In genomic region chr12:104741072-104741471, GRCh38 we compare ENCODE assay signal across 8 cellular contexts.
DNase-seq lines count a peak whose midpoint lies in the region; ATAC-seq and TF ChIP-seq lines count a peak whose summit lies in the region.

No MANE protein-coding gene starts in this region.

- H2AFZ ChIP-seq in PC-3 (ENCODE audit: low read length), result no peak overlapping the region

- DNase-seq in left lung (no peak), PC-3 (no peak)
- DNase-seq in central memory CD4-positive, alpha-beta T cell, result no peak
- no peak for DNase-seq in activated CD8-positive, alpha-beta memory T cell treated with anti-CD3 and anti-CD28 coated beads, Interleukin-2, amount 50 U/mL, for 4 hours

- TF ChIP-seq CTCF in DOHH2 (IDR thresholded peaks at IDR 0.05; ENCODE audit: low read depth, low read length, poor library complexity, severe bottlenecking) (no peak), left lung (IDR thresholded peaks at IDR 0.05) (no peak), PC-3 (conservative IDR thresholded peaks at IDR 0.05; ENCODE audit: low read depth, low read length) (no peak)

- POLR2A ChIA-PET in PC-3 (lab: Charles Lee; ENCODE audit: unreplicated experiment), result no interaction called here

- CTCF ChIA-PET in PC-3 (lab: Charles Lee), result no interaction called here

- H3K27ac ChIP-seq in DOHH2 (ENCODE audit: low read depth, low read length) (no peak overlapping the region), left lung (peak overlapping the region in 1 of 2 donors; percentile 53), PC-3 (ENCODE audit: low read length) (no peak overlapping the region)

- H3K4me1 ChIP-seq in DOHH2 (ENCODE audit: control insufficient read depth, low read length) (peaks cover 32% of the 10 kb centered on the region), left lung (peaks cover 18 to 45% of the 10 kb centered on the region in 2 donors), PC-3 (ENCODE audit: insufficient read depth, low read length) (no peaks in the 10 kb centered on the region)

- H3K4me2 ChIP-seq in DOHH2 (ENCODE audit: low read length), result peak overlapping the region; percentile 30
- H3K4me2 ChIP-seq in PC-3 (ENCODE audit: low read length), result no peak overlapping the region

- peak; percentile 35 for ATAC-seq in GM21367 (IDR thresholded peaks at IDR 0.05; ENCODE audit: unreplicated experiment)
- peak; percentile 27 for ATAC-seq in HG03354 (IDR thresholded peaks at IDR 0.05; ENCODE audit: poor library complexity, severe bottlenecking, unreplicated experiment)
- ATAC-seq in left lung, result peak; percentile 8
- ATAC-seq in GM21360 (IDR thresholded peaks at IDR 0.05; ENCODE audit: unreplicated experiment), result no peak
- ATAC-seq in PC-3, result no peak

- H3K4me3 ChIP-seq in DOHH2 (ENCODE audit: low read length), result no peak overlapping the region
- no peak overlapping the region for H3K4me3 ChIP-seq in left lung
- no peak overlapping the region for H3K4me3 ChIP-seq in PC-3 (ENCODE audit: low read length)

- H3K36me3 ChIP-seq in DOHH2 (ENCODE audit: control insufficient read depth, low read length) (no peaks in the 10 kb centered on the region), left lung (no peaks in the 10 kb centered on the region), PC-3 (ENCODE audit: low read depth, low read length) (no peaks in the 10 kb centered on the region)

- H3K9me3 ChIP-seq in DOHH2 (ENCODE audit: control insufficient read depth, insufficient read depth, low read length) (no peaks in the 10 kb centered on the region), left lung (no peaks in the 10 kb centered on the region), PC-3 (ENCODE audit: low read length) (no peaks in the 10 kb centered on the region)

- intact Hi-C loops in left lung (cut with DNase I) (no loop called here), PC-3 (cut with micrococcal nuclease) (no loop called here)

- H3K9me2 ChIP-seq in DOHH2 (replicated peaks; ENCODE audit: control insufficient read depth, low read length) (no peaks in the 10 kb centered on the region), PC-3 (replicated peaks; ENCODE audit: low read length) (no peaks in the 10 kb centered on the region)

- no peaks in the 10 kb centered on the region for H3K79me2 ChIP-seq in DOHH2 (ENCODE audit: control insufficient read depth, low read length)
- H3K79me2 ChIP-seq in PC-3 (ENCODE audit: low read length), result no peaks in the 10 kb centered on the region

- H4K20me1 ChIP-seq in DOHH2 (ENCODE audit: control insufficient read depth, insufficient read depth, low read depth, low read length) (no peaks in the 10 kb centered on the region), PC-3 (ENCODE audit: low read length) (no peaks in the 10 kb centered on the region)

- H3K9ac ChIP-seq in PC-3 (ENCODE audit: low read length), result no peak overlapping the region

- BruUV-seq in PC-3 (replicated peaks; lab: Mats Ljungman, UMichigan), result no TSS peak

- H3K27me3 ChIP-seq in DOHH2 (ENCODE audit: control insufficient read depth, low read length), result peaks cover 4% of the 10 kb centered on the region; the same call in 1 of the 2 replicates
- no peaks in the 10 kb centered on the region for H3K27me3 ChIP-seq in left lung
- H3K27me3 ChIP-seq in PC-3 (ENCODE audit: low read length), result no peaks in the 10 kb centered on the region

- H3F3A ChIP-seq in DOHH2 (ENCODE audit: control insufficient read depth, insufficient read depth) (no peaks in the 10 kb centered on the region), PC-3 (ENCODE audit: low read length, unreplicated experiment) (no peaks in the 10 kb centered on the region)

Comparison
In these comparisons a context has a peak if more than half of its experiments do, and no peak if none do; other contexts are left out.
1. ATAC-seq: peak in GM21367 (single experiment), HG03354 (single experiment) and left lung (single experiment); none in GM21360 (single experiment) and PC-3 (single experiment).